1 cellular context compared by ENCODE assay signal in genomic region chr20:44411020-44411756, GRCh38.
TF ChIP-seq lines count a peak whose summit lies in the region.

No MANE protein-coding gene starts in this region.

TF ChIP-seq in HepG2, 621 proteins besides CTCF, POLR2A, EP300 and RAD21 (continued from another document and continues in another):
- TF ChIP-seq ZNF574 (CRISPR knock-in tag; IDR thresholded peaks at IDR 0.05) (peak; percentile 76), CCDC6 (CRISPR knock-in tag; IDR thresholded peaks at IDR 0.05) (peak; percentile 93), ZNF513 (CRISPR knock-in tag; conservative IDR thresholded peaks at IDR 0.05) (no peak), ZNF720 (CRISPR knock-in tag; IDR thresholded peaks at IDR 0.05) (no peak), ZHX1 (CRISPR knock-in tag; IDR thresholded peaks at IDR 0.05; ENCODE audit: low read depth) (peak; percentile 25; the same call in 1 of the 2 replicates), BHLHE40 (IDR thresholded peaks at IDR 0.05; ENCODE audit: low read length) (peak; percentile 75), HMGXB4 (CRISPR knock-in tag; IDR thresholded peaks at IDR 0.05; ENCODE audit: borderline replicate concordance in 1 of 2, low read depth in 1 of 2) (peak; percentile 41 to 63; a peak in 2 of 4 replicates), DDIT3 (CRISPR knock-in tag; IDR thresholded peaks at IDR 0.05) (no peak), FLYWCH1 (CRISPR knock-in tag; IDR thresholded peaks at IDR 0.05) (no peak), ZBED4 (CRISPR knock-in tag; IDR thresholded peaks at IDR 0.05; ENCODE audit: borderline replicate concordance) (peak; percentile 85), ZNF292 (CRISPR knock-in tag; IDR thresholded peaks at IDR 0.05; ENCODE audit: borderline replicate concordance, low read depth) (peak; percentile 84), NFIC (IDR thresholded peaks at IDR 0.05; ENCODE audit: low read length) (peak; percentile 74; the same call in 1 of the 2 replicates), SMARCC2 (IDR thresholded peaks at IDR 0.05) (no peak), SOX13 (IDR thresholded peaks at IDR 0.05) (peak; percentile 67), SOX13 (CRISPR knock-in tag; conservative IDR thresholded peaks at IDR 0.05 in 1 of 2, IDR thresholded peaks at IDR 0.05 in 1 of 2) (peak in 1 of 2 experiments; percentile 93; a peak in 2 of 4 replicates), ZNF691 (CRISPR knock-in tag; IDR thresholded peaks at IDR 0.05; ENCODE audit: borderline replicate concordance, low read depth) (peak; percentile 94), ZBTB25 (CRISPR knock-in tag; IDR thresholded peaks at IDR 0.05) (peak; percentile 87), ZNF367 (CRISPR knock-in tag; IDR thresholded peaks at IDR 0.05; ENCODE audit: borderline replicate concordance) (no peak), SRSF1 (optimal IDR thresholded peaks at IDR 0.05; ENCODE audit: low read depth, low read length) (no peak), ZFP91 (CRISPR knock-in tag; IDR thresholded peaks at IDR 0.05; ENCODE audit: borderline replicate concordance) (peak; percentile 80), RFX1 (IDR thresholded peaks at IDR 0.05) (no peak), BRD4 (CRISPR knock-in tag; IDR thresholded peaks at IDR 0.05) (no peak), ESRRA (CRISPR knock-in tag; IDR thresholded peaks at IDR 0.05; ENCODE audit: low read depth) (peak; percentile 87), MIXL1 (CRISPR knock-in tag; IDR thresholded peaks at IDR 0.05) (peak; percentile 98), KLF6 (CRISPR knock-in tag; IDR thresholded peaks at IDR 0.05) (peak; percentile 94), SP5 (CRISPR knock-in tag; IDR thresholded peaks at IDR 0.05; ENCODE audit: borderline replicate concordance, low read depth) (peak; percentile 93), SMAD9 (CRISPR knock-in tag; IDR thresholded peaks at IDR 0.05) (no peak), KDM2A (CRISPR knock-in tag; IDR thresholded peaks at IDR 0.05; ENCODE audit: borderline replicate concordance, low read depth) (peak; percentile 95), NAIF1 (CRISPR knock-in tag; IDR thresholded peaks at IDR 0.05; ENCODE audit: borderline replicate concordance) (peak; percentile 87), ZNF850 (CRISPR knock-in tag; conservative IDR thresholded peaks at IDR 0.05) (no peak; the same call in 1 of the 2 replicates), ZNF75D (CRISPR knock-in tag; IDR thresholded peaks at IDR 0.05; ENCODE audit: borderline replicate concordance) (no peak), NR0B2 (CRISPR knock-in tag; IDR thresholded peaks at IDR 0.05) (no peak), ZNF264 (CRISPR knock-in tag; IDR thresholded peaks at IDR 0.05) (peak; percentile 80; the same call in 1 of the 2 replicates), PITX1 (CRISPR knock-in tag; IDR thresholded peaks at IDR 0.05) (peak; percentile 99), STAT6 (CRISPR knock-in tag; IDR thresholded peaks at IDR 0.05; ENCODE audit: borderline replicate concordance) (0 out of 2 replicates have a peak, but pooled peaks have one; percentile 52), MTA1 (CRISPR knock-in tag; IDR thresholded peaks at IDR 0.05; ENCODE audit: borderline replicate concordance) (peak; percentile 98), ZNF784 (CRISPR knock-in tag; IDR thresholded peaks at IDR 0.05; ENCODE audit: borderline replicate concordance) (no peak)
